In the genomic region with DNA sequence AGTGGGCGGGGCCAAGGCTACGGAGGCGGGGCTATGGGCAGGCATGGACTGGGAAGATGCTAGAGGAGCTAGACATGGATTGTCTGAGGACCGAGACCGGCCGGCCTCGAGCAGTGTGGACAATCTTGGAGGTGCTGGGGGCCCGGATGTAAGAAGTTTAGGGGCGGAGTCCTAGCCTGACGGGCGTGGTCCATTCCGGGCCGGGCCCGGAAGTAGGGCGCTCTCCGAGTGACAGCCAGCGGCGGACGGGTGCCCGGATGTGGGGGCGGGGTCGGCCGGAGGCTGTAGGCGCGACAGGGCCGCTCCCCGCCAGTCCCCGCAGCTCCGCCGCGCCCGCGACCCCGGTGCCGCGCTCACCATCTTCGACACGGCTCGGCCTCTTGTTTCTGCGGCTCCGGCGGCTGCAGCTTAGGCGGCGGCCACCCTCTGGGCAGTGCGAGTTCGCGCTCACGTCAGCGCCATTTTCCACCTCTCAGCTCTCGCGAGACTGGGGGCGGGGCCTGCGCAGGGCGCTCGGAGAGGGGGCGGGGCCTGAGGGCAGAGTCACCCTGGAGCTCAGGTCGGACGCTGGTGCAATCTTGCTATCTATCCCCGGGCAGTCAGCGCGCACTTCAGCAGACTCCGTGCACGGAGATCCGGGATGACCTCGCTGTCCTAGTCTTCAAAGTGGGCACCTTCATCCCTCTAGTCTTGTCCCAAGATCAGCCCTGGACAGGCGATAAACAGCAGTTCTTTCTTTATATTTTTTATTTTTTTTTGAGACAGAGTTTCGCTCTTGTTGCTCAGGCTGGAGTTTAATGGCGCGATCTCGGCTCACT, we compare ENCODE assay signal across 8 cellular contexts.
DNase-seq lines count a peak whose midpoint lies in the region; ATAC-seq and TF ChIP-seq lines count a peak whose summit lies in the region.

A gene with protein sequence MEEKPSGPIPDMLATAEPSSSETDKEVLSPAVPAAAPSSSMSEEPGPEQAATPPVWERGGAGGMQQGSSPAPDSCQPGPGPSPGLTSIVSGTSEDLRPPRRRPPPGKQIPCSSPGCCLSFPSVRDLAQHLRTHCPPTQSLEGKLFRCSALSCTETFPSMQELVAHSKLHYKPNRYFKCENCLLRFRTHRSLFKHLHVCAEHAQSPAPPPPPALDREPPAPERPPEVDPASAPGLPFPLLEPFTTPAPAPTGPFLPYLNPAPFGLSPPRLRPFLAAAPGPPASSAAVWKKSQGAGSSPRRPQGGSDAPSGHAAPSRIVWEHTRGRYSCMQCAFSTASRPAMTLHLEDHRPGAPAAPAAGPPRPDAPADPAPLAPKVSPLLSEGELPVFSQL (minus strand): TSS at position 481 of the 818 bp plus-strand sequence. CDS start 121 bp downstream, at position 360.

- peak within 1 kb of the TSS; percentile 98 for H3K27ac ChIP-seq in caudate nucleus (ENCODE audit: low read depth, low read length)

- peak within 1 kb of the TSS; percentile 68 for H3K4me3 ChIP-seq in AG10803 (ENCODE audit: low read length)

- peak; percentile 97 for DNase-seq in AG10803 (ENCODE audit: low read depth)
- DNase-seq in NCI-H446 (lab: John Stamatoyannopoulos, UW): peak; percentile 92 to 97
- DNase-seq in activated CD4-positive, CD25-positive, alpha-beta regulatory T cell (lab: John Stamatoyannopoulos, UW): peak; percentile 93 to 96 (median 94)
- DNase-seq in caudate nucleus (lab: John Stamatoyannopoulos, UW): peak; percentile 57 to 99 (median 93)
- DNase-seq in inferior parietal cortex (ENCODE audit: extremely low spot score): peak; percentile 91
- DNase-seq in smooth muscle cell of the brain vasculature (ENCODE audit: low read depth, low spot score): peak; percentile 92

- ATAC-seq in GM19035 (IDR thresholded peaks at IDR 0.05; ENCODE audit: unreplicated experiment) (peak; percentile 84), HG03342 (IDR thresholded peaks at IDR 0.05; ENCODE audit: unreplicated experiment) (peak; percentile 86)

- no peak for TF ChIP-seq CTCF in AG10803 (conservative IDR thresholded peaks at IDR 0.05; ENCODE audit: low read length)

Comparison
In these comparisons a context has a peak if more than half of its experiments do, and no peak if none do; other contexts are left out.
1. Peak in every context shown above with its lines: DNase-seq, ATAC-seq, H3K4me3 ChIP-seq and H3K27ac ChIP-seq.